19 cellular contexts compared by ENCODE assay signal in the genomic region with DNA sequence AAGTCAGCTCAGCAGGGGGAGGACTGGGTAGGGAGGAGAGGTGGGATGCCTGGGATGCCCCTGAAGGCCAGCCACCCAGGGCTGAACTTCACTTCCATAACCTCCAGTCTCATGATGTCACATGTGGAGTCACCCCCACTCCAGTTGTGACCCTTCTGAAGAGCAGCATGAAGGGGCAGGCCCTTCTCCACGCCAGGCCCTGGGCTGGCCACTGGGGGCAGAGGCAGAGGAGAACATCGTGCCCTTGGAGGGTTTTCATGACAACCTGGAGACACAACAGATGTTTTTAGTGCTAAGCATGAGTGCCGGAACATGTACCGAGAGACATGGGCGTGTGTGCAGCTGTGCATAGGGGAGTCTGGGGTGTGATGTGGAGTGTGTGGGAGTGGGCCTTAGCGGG. TPM values are rescaled to one million over a fixed set of nuclear protein-coding genes. Genes with fewer than 3 reads are reported as not detected.
A peak's percentile ranks its signal among the peaks of the same experiment; 100 is the strongest.
DNase-seq lines count a peak whose midpoint lies in the region; ATAC-seq, FAIRE-seq and TF ChIP-seq lines count a peak whose summit lies in the region.
"Had no signal": no experiment of that assay in that cellular context is flagged by ENCODE, and none has a peak within 500 bp of the region (broad histone marks: within the 10 kb centered on the region; RNA-seq: fewer than 3 reads in every experiment).

No MANE protein-coding gene starts in this region.

- H3K9me3 ChIP-seq in A549 = no peaks in the 10 kb centered on the region
- no peaks in the 10 kb centered on the region for H3K9me3 ChIP-seq in HCT116 (ENCODE audit: control insufficient read depth in 1 of 2, insufficient read depth in 1 of 2, low read depth in 1 of 2, low read length in 2 of 2)
- H3K9me3 ChIP-seq in WERI-Rb-1 (ENCODE audit: severe bottlenecking) = no peaks in the 10 kb centered on the region
- H3K9me3 ChIP-seq in endodermal cell (ENCODE audit: control insufficient read depth, low read length) = no peaks in the 10 kb centered on the region
- H3K9me3 ChIP-seq: BE2C had no signal

- DNase-seq in A549 (ENCODE audit: low read depth in 1 of 2, low spot score in 1 of 2) (no peak), HCT116 (ENCODE audit: low read depth, low spot score) (no peak), WERI-Rb-1 (no peak), endodermal cell (no peak), NCI-H1105 treated with DMSO at 0.1 percent for 48 hours (lab: John Stamatoyannopoulos, UW) (no peak), NCI-H128 (lab: John Stamatoyannopoulos, UW; ENCODE audit: unreplicated experiment) (no peak)
- DNase-seq: BE2C; CD4-positive, alpha-beta memory T cell; DND-41; GDM1; IMR-90; KG1 had no signal

- H3K36me3 Mint-ChIP-seq in endodermal cell (ENCODE audit: low read depth) = no peaks in the 10 kb centered on the region

- H3K4me2 ChIP-seq in A549 = no peak overlapping the region
- H3K4me2 ChIP-seq in HCT116 (ENCODE audit: low read length) = no peak overlapping the region

- TF ChIP-seq EP300 in A549 (IDR thresholded peaks at IDR 0.05) = no peak

- CTCF ChIA-PET in A549 (lab: Yijun Ruan, JAX) = interaction anchor here (0.9 to 5.3 kb wide), 3 partner anchors 11 to 116 kb away, joined by 3 to 24 read pairs (median 3); no protein-coding TSS in a partner anchor
- CTCF ChIA-PET in HCT116 (lab: Charles Lee) = interaction anchor here (2.5 kb wide), 1 partner anchor 15 kb away, joined by 7 read pairs; no protein-coding TSS in a partner anchor

- intact Hi-C loops in HCT116 (cut with micrococcal nuclease) = no loop called here

- H3K27ac ChIP-seq in A549 (no peak overlapping the region), HCT116 (ENCODE audit: low read depth, low read length) (no peak overlapping the region), WERI-Rb-1 (no peak overlapping the region), endodermal cell (ENCODE audit: low read depth, low read length) (no peak overlapping the region)
- H3K27ac ChIP-seq: C4-2B had no signal

- TF ChIP-seq POLR2A in A549 (IDR thresholded peaks at IDR 0.05; ENCODE audit: low read length) (no peak), HCT116 (IDR thresholded peaks at IDR 0.05; ENCODE audit: borderline replicate concordance, extremely low read depth, insufficient read depth, insufficient read length) (no peak)

- POLR2A ChIA-PET in A549 (lab: Yijun Ruan, JAX) = no interaction called here
- POLR2A ChIA-PET in HCT116 (lab: Charles Lee) = no interaction called here

- H3K4me3 ChIP-seq in A549 (no peak overlapping the region), HCT116 (replicated peaks in 1 of 2; ENCODE audit: low read depth in 1 of 2, low read length in 2 of 2) (no peak overlapping the region), WERI-Rb-1 (ENCODE audit: low read depth, low read length) (no peak overlapping the region), endodermal cell (ENCODE audit: low read length) (no peak overlapping the region)

- no peaks in the 10 kb centered on the region for H4K20me1 ChIP-seq in HCT116 (ENCODE audit: insufficient read depth)

- peaks cover 40% of the 10 kb centered on the region for H3K27me3 Mint-ChIP-seq in endodermal cell (ENCODE audit: insufficient read depth)

- H3K9me3 Mint-ChIP-seq in endodermal cell = no peaks in the 10 kb centered on the region
- H3K9me3 Mint-ChIP-seq: CD4-positive, alpha-beta memory T cell had no signal

- no peaks in the 10 kb centered on the region for H3K9me2 ChIP-seq in HCT116 (ENCODE audit: insufficient read depth)

- no peak for FAIRE-seq in A549 (lab: Jason Lieb, UNC)
- FAIRE-seq: A204.1, GM18507, H54 had no signal

- RAD21 ChIA-PET in HCT116 (lab: Charles Lee; ENCODE audit: low non-redundant PET in 1 of 2, low total read pairs in 2 of 2, uncharacterized antibody in 2 of 2, unreplicated experiment in 2 of 2) = no interaction called here

- no peak for TF ChIP-seq RAD21 in A549 (conservative IDR thresholded peaks at IDR 0.05 in 1 of 2, IDR thresholded peaks at IDR 0.05 in 1 of 2)
- no peak for TF ChIP-seq RAD21 in HCT116 (IDR thresholded peaks at IDR 0.05; ENCODE audit: low read depth)

- H3K9ac ChIP-seq in HCT116 (ENCODE audit: low read length) (no peak overlapping the region), endodermal cell (ENCODE audit: extremely low read depth, low read length, poor library complexity, severe bottlenecking) (no peak overlapping the region)

- no TSS peak for BruUV-seq in HCT116 (replicated peaks; lab: Mats Ljungman, UMichigan)

- ATAC-seq in A549 (peak; percentile 24 to 58; a peak in 3 of 6 replicates), HCT116 (peak; percentile 76), HG03460 (IDR thresholded peaks at IDR 0.05; ENCODE audit: unreplicated experiment) (no peak), HG02610 (IDR thresholded peaks at IDR 0.05; ENCODE audit: unreplicated experiment) (no peak)

- 57% methylated on average over 6 of the region's 6 CpGs for WGBS in A549 (ENCODE audit: missing lambda C conversion rate)
- 67 to 86% methylated on average over 1 to 6 of the region's 6 CpGs for WGBS in endodermal cell (ENCODE audit: insufficient coverage in 1 of 2, insufficient read length in 1 of 2), 2 experiments

- no peak overlapping the region for H3K4me3 Mint-ChIP-seq in endodermal cell
- H3K4me3 Mint-ChIP-seq: CD4-positive, alpha-beta memory T cell had no signal

- no peaks in the 10 kb centered on the region for H3K79me2 ChIP-seq in HCT116 (ENCODE audit: insufficient read depth, low read length)

- H2AFZ ChIP-seq in HCT116 (ENCODE audit: low read depth, low read length, poor library complexity, severe bottlenecking) = no peak overlapping the region

- no peaks in the 10 kb centered on the region for H3K36me3 ChIP-seq in HCT116 (ENCODE audit: control insufficient read depth in 1 of 2, insufficient read depth in 2 of 2, low read length in 2 of 2)
- no peaks in the 10 kb centered on the region for H3K36me3 ChIP-seq in WERI-Rb-1
- H3K36me3 ChIP-seq in endodermal cell (ENCODE audit: control insufficient read depth, insufficient read depth, low read length) = no peaks in the 10 kb centered on the region
- H3K36me3 ChIP-seq: BE2C had no signal

- no peaks in the 10 kb centered on the region for H3K4me1 Mint-ChIP-seq in endodermal cell
- H3K4me1 Mint-ChIP-seq: CD4-positive, alpha-beta memory T cell had no signal

- no peak for TF ChIP-seq CTCF in A549 (IDR thresholded peaks at IDR 0.05)
- peak in 2 of 3 experiments; percentile 15 to 35; a peak in 1 of 6 replicates for TF ChIP-seq CTCF in HCT116 (IDR thresholded peaks at IDR 0.05 in 2 of 3, conservative IDR thresholded peaks at IDR 0.05 in 1 of 3; ENCODE audit: borderline replicate concordance in 1 of 3, insufficient read depth in 1 of 3, low read depth in 2 of 3, low read length in 2 of 3)
- 0 out of 2 replicates have a peak, but pooled peaks have one; percentile 20 for TF ChIP-seq CTCF in WERI-Rb-1 (IDR thresholded peaks at IDR 0.05; ENCODE audit: low read depth, low read length)
- TF ChIP-seq CTCF in endodermal cell (conservative IDR thresholded peaks at IDR 0.05) = peak; percentile 41

- H3K27ac Mint-ChIP-seq in endodermal cell = no peak overlapping the region

- H3K4me1 ChIP-seq in A549 (no peaks in the 10 kb centered on the region), HCT116 (ENCODE audit: control insufficient read depth in 1 of 2, insufficient read depth in 2 of 2, low read length in 2 of 2) (no peaks in the 10 kb centered on the region), endodermal cell (ENCODE audit: control insufficient read depth, insufficient read depth, low read length) (no peaks in the 10 kb centered on the region)
- H3K4me1 ChIP-seq: BE2C had no signal

- H3K27me3 ChIP-seq in HCT116 (ENCODE audit: insufficient read depth, low read length) = peaks cover 9% of the 10 kb centered on the region; the same call in 1 of the 2 replicates
- no peaks in the 10 kb centered on the region for H3K27me3 ChIP-seq in WERI-Rb-1 (ENCODE audit: insufficient read depth, low read depth, severe bottlenecking)
- peaks cover 15% of the 10 kb centered on the region for H3K27me3 ChIP-seq in endodermal cell (ENCODE audit: control insufficient read depth, insufficient read depth, low read length, poor library complexity, severe bottlenecking)
- H3K27me3 ChIP-seq: BE2C had no signal

TF ChIP-seq in A549, 52 proteins besides CTCF, POLR2A, EP300 and RAD21:
- no peak for TF ChIP-seq ESRRA (IDR thresholded peaks at IDR 0.05; ENCODE audit: borderline replicate concordance, low read length)
TF ChIP-seq in A549: peak in this region for 0.

TF ChIP-seq in HCT116, 20 proteins besides CTCF, POLR2A, EP300 and RAD21 (continues in another document):
- no peak for TF ChIP-seq YY1 (IDR thresholded peaks at IDR 0.05; ENCODE audit: extremely low read depth, insufficient replicate concordance, low read depth, low read length)
- TF ChIP-seq EGR1 (IDR thresholded peaks at IDR 0.05; ENCODE audit: low read depth) = no peak

RNA-seq across cellular contexts. Expression of gene FAAH, which starts 37.6 kb away (rescaled TPM):
- 0.66 and 1.2 TPM in 2 replicates for polyA plus RNA-seq in A549 (2011; rRNA removed)
- 1.00 and 1.2 TPM in 2 replicates for polyA plus RNA-seq in A549 (2012; cell fraction: cytosol; rRNA removed)
- polyA plus RNA-seq in A549 (2012; cell fraction: nucleus; rRNA removed) = 8.3 and 10.3 TPM in 2 replicates
- polyA plus RNA-seq in A549 (2017; fragmentation: RNase III; extraction: RNeasy Plus Mini Kit Qiagen cat#74134 plus additional on column Dnase treatment) = 0.98 to 1.3 TPM (median 1.2 TPM) in 3 replicates
- polyA minus RNA-seq in A549 (2011; rRNA and poly(A)+ RNA removed) = 1.2 and 1.8 TPM in 2 replicates
- 24.8 TPM for total RNA-seq in HCT116 (2021; ENCODE audit: unreplicated experiment)
- 18.9 and 21.9 TPM in 2 replicates for polyA plus RNA-seq in HCT116 (2012)
- 10 to 100 TPM; 27.1 to 56.6 TPM for total RNA-seq in endodermal cell
- 4.1 TPM for polyA plus RNA-seq in endodermal cell (2013, experiment 1 of 2)
- polyA plus RNA-seq in endodermal cell (2013, experiment 2 of 2) = 2.5 TPM

RNA-seq across cellular contexts. Expression of gene DMBX1, which starts 57.9 kb away (rescaled TPM):
- polyA plus RNA-seq in A549 (2011; rRNA removed) (0.40 and 0.44 TPM in 2 replicates), A549 (2017; fragmentation: RNase III; extraction: RNeasy Plus Mini Kit Qiagen cat#74134 plus additional on column Dnase treatment) (1.1 to 2.2 TPM (median 1.7 TPM) in 3 replicates)
- polyA plus RNA-seq in A549 (2012; cell fraction: cytosol; rRNA removed) = 0.82 and 1.2 TPM in 2 replicates
- 3.5 and 4.2 TPM in 2 replicates for polyA plus RNA-seq in A549 (2012; cell fraction: nucleus; rRNA removed)
- polyA minus RNA-seq in A549 (2011; rRNA and poly(A)+ RNA removed) = 0.44 and 0.87 TPM in 2 replicates
- total RNA-seq in HCT116 (2021; ENCODE audit: unreplicated experiment) (4.3 TPM), endodermal cell (10 to 100 TPM in 1 of 2 donors, 1 to 10 TPM in 1; 5.7 to 16.6 TPM)
- polyA plus RNA-seq in HCT116 (2012) = 4.1 and 5.3 TPM in 2 replicates
- polyA plus RNA-seq in endodermal cell (2013, experiment 1 of 2) = 3.0 TPM
- 3.4 TPM for polyA plus RNA-seq in endodermal cell (2013, experiment 2 of 2)
- total RNA-seq: CD4-positive, alpha-beta memory T cell; IMR-90 had no signal
- polyA plus RNA-seq: AG04450; CD4-positive, alpha-beta memory T cell; IMR-90 had no signal

Comparison
In these comparisons a context has a peak if more than half of its experiments do, and no peak if none do; other contexts are left out.
1. ATAC-seq: peak in A549 (2 of 2) and HCT116 (single experiment); none in HG03460 (single experiment) and HG02610 (single experiment).
2. Of the 6 proteins assayed by ChIP-seq in both A549 and HCT116: peak only in A549: none; only in HCT116: CTCF; in both: none; in neither: 5.